8 cellular contexts compared by ENCODE assay signal in the genomic region with DNA sequence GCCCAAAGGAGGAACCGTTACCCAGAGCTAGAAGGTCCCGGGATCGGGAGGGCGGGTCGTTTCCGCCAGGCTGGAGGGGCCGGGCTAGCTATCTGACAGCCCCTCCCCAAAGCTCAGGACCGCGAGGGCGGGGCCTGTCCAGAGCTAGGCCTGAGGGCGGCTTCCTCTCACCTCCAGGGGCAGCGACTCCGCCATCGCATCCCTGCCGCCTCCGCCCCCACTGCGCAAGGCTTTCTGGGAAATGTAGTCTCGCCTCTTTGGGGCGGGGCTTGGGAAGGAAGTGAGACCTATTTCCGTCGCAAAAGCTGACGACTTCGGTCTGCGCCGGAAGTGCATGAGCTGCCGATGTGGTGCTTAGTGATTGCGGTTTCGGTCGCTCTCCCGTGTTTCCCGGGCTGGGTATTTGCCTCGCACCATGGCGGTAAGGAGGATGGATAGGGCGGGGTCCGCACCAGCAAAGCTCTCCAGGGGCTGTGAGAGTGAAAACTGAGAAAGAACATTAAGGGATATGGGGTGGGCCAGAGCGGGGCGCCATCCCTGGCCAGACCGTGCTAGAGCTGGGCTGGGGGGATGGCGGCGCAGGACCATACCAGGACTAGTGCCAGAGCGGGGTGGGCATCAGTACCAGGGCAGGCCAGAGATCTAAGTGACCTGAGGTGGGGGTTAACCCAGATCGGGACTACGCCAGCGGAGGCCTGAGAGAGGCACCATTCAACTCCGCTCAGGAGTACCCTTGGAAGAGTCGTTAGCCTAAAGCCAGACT. TPM values are rescaled to one million over a fixed set of nuclear protein-coding genes. Genes with fewer than 3 reads are reported as not detected.
DNase-seq lines count a peak whose midpoint lies in the region; ATAC-seq, FAIRE-seq and TF ChIP-seq lines count a peak whose summit lies in the region.

A gene (plus strand): TSS at position 327 of the 763 bp plus-strand sequence. CDS start 89 bp downstream, at position 416.

- ATAC-seq in HG02885 (IDR thresholded peaks at IDR 0.05; ENCODE audit: poor library complexity, unreplicated experiment) (peak; percentile 95), psoas muscle (peak; percentile 89 to 95 (median 91))

- DNase-seq in NCI-H187 (lab: John Stamatoyannopoulos, UW) (peak; percentile 84 to 90), T-helper 2 cell (peak; percentile 90 to 99 (median 96)), right atrium auricular region (ENCODE audit: low spot score) (peak; percentile 98), psoas muscle (peak; percentile 98 to 99), urothelium cell line (ENCODE audit: low spot score) (peak; percentile 99)

- intact Hi-C loops in psoas muscle (cut with DNase I): loop anchor here in 1 of 2 donors (5.0 kb wide), 1 partner anchor 35 kb away; a partner anchor contains a TSS

- H3K4me1 ChIP-seq in right atrium auricular region: peaks cover 0 to 19% of the 10 kb centered on the region in 2 donors
- peaks cover 16% of the 10 kb centered on the region for H3K4me1 ChIP-seq in psoas muscle

- H3K4me3 ChIP-seq in right atrium auricular region (peak within 1 kb of the TSS; percentile 78 to 93), psoas muscle (peak within 1 kb of the TSS; percentile 91)

- H3K27ac ChIP-seq in angular gyrus (ENCODE audit: low read depth, low read length) (peak within 1 kb of the TSS; percentile 86), right atrium auricular region (peak within 1 kb of the TSS; percentile 81 to 86), psoas muscle (peak within 1 kb of the TSS; percentile 83)

- FAIRE-seq in urothelium cell line (lab: Jason Lieb, UNC): peak; percentile 77

- TF ChIP-seq CTCF in right atrium auricular region (IDR thresholded peaks at IDR 0.05) (peak in 1 of 2 donors; percentile 22), psoas muscle (IDR thresholded peaks at IDR 0.05) (no peak)

- H3K36me3 ChIP-seq in right atrium auricular region: peaks cover 40% of the 10 kb centered on the region
- peaks cover 6 to 48% of the 10 kb centered on the region in 2 donors for H3K36me3 ChIP-seq in psoas muscle (ENCODE audit: insufficient read depth in 1 of 2, low read depth in 1 of 2)

- 0 to 1% (median 0%) methylated on average over 44 to 46 of the region's 46 CpGs for WGBS in psoas muscle, 3 donors

- H3K27me3 ChIP-seq in right atrium auricular region (no peaks in the 10 kb centered on the region), psoas muscle (ENCODE audit: insufficient read depth in 3 of 3, low read length in 2 of 3) (no peaks in the 10 kb centered on the region)

- no peaks in the 10 kb centered on the region for H3K9me3 ChIP-seq in right atrium auricular region
- H3K9me3 ChIP-seq in psoas muscle: no peaks in the 10 kb centered on the region

- peak; percentile 66 for TF ChIP-seq POLR2A in GM15510 (IDR thresholded peaks at IDR 0.05; ENCODE audit: borderline replicate concordance, extremely low read depth, insufficient read length)

RNA-seq across cellular contexts. Expression of the gene that starts here (rescaled TPM):
- 10 to 100 TPM; 16.9 to 27.8 TPM for total RNA-seq in right atrium auricular region
- 10 to 100 TPM; 10.1 to 32.7 (median 20.5) TPM for total RNA-seq in psoas muscle
- 100 to 1,000 TPM in 1 of 3 donors, 10 to 100 TPM in 2; 64.3 to 111 (median 91.9) TPM for polyA plus RNA-seq in psoas muscle

Comparison
In these comparisons a context has a peak if more than half of its experiments do, and no peak if none do; other contexts are left out.
1. Peak in every context shown above with its lines: DNase-seq, ATAC-seq, H3K4me3 ChIP-seq and H3K27ac ChIP-seq.